In the genomic region with DNA sequence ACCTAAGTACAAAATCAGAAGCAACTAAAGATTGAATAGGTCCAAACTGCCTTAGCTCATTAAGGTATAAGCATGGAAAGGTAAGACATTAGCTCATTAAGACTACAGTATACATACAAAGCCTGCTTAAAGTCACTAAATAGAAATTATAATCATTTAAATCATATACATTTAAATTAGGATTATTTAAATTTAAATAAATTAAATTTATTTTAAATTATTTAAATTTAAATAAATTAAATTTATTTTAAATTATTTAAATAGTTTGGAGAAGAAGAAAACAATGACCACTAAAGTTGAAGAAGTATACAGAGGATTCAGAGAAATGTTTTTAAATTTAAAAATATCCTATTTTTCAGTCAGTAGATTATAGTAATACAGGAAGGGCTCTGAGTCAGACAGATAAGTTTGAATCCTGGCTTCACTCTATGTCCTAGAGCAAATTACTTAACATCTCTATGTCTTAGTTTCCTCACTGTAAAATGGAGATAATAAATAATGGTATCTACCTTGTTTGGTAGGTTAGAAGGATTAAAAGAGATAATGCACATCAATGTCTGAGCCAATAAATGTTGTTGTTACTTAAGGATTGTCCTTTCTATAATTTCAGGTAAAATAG, we compare ENCODE assay signal across 20 cellular contexts.
"Had no signal": no experiment of that assay in that cellular context is flagged by ENCODE, and none has a peak within 500 bp of the region (broad histone marks: within the 10 kb centered on the region; RNA-seq: fewer than 3 reads in every experiment).

No MANE protein-coding gene starts in this region.

- H3K4me3 ChIP-seq: esophagus squamous epithelium, lung, thyroid gland had no signal

- DNase-seq: activated CD4-positive, alpha-beta T cell treated with anti-CD3 and anti-CD28 coated beads, Interleukin-2, amount 50 U/mL, for 1 hour; activated CD8-positive, alpha-beta memory T cell treated with anti-CD3 and anti-CD28 coated beads, Interleukin-2, amount 50 U/mL, for 4 hours; activated naive CD4-positive, alpha-beta T cell treated with anti-CD3 and anti-CD28 coated beads for 36 hours; activated T-cell treated with anti-CD3 and anti-CD28 coated beads, Interleukin-2, amount 50 U/mL, for 4 hours; aorta; brain microvascular endothelial cell; effector CD8-positive, alpha-beta T cell; esophagus squamous epithelium; foreskin fibroblast; hippocampal formation; stimulated activated CD4-positive, alpha-beta T cell treated with anti-CD3 and anti-CD28 coated beads, Interleukin-2, amount 100 ng/mL, for 24 hours; stimulated activated naive CD4-positive, alpha-beta T cell treated with Interleukin-2 at 50 U/mL for 16 hours; T-helper 2 cell; thyroid gland had no signal

- H3K4me3 Mint-ChIP-seq: activated naive CD4-positive, alpha-beta T cell treated with anti-CD3 and anti-CD28 coated beads for 36 hours; activated T-cell treated with anti-CD3 and anti-CD28 coated beads, Interleukin-2, amount 50 U/mL, for 4 hours; nephron had no signal

- H3K9me3 Mint-ChIP-seq: activated naive CD4-positive, alpha-beta T cell treated with anti-CD3 and anti-CD28 coated beads for 36 hours; activated T-cell treated with anti-CD3 and anti-CD28 coated beads, Interleukin-2, amount 50 U/mL, for 4 hours; nephron had no signal

- FAIRE-seq: keratinocyte had no signal

- H3K27me3 Mint-ChIP-seq: progenitor cell of endocrine pancreas had no signal

- ATAC-seq: activated CD4-positive, CD25-positive, alpha-beta regulatory T cell treated with anti-CD3 and anti-CD28 coated beads, Interleukin-2, amount 50 U/mL, for 24 hours; activated T-cell treated with anti-CD3 and anti-CD28 coated beads, Interleukin-2, amount 50 U/mL, for 4 hours; left lobe of liver had no signal

- H3K27ac Mint-ChIP-seq: activated naive CD4-positive, alpha-beta T cell treated with anti-CD3 and anti-CD28 coated beads for 36 hours; nephron; progenitor cell of endocrine pancreas had no signal

- H3K4me1 Mint-ChIP-seq: nephron had no signal
